8 cellular contexts compared by ENCODE assay signal in the genomic region with DNA sequence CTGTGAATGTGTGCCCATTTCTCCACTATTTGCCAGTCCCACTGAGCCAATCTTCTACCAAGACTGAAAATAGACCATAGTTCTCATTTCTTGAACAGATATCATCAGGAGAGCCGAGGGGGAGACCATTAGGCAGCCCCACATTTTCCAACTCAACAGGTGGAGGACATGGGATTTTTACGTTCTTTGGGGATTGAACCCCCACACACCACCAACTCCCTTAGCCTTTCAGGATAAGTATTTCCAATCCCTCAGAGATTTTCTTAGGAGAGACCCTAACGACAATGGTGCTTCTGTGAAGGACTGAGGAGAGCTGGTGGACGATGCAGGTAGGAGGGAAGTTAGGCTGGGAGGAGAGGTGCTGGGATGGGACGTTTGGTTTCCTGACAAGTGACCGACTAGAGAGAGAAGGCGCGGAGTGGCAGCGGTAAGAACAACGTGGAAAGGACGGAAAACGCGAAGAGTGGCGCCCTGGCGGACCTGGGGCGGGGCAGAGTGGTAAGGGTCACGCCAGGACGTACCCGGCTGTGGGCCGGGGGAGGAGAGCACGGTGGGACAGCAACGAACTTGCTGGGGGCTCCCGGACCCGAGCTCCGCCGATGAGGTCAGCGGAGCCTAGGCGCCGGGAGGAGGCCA. TPM values are rescaled to one million over a fixed set of nuclear protein-coding genes. Genes with fewer than 3 reads are reported as not detected.
DNase-seq lines count a peak whose midpoint lies in the region; ATAC-seq and TF ChIP-seq lines count a peak whose summit lies in the region.

No MANE protein-coding gene starts in this region.

- DNase-seq in H7 (no peak), right atrium auricular region (ENCODE audit: low spot score) (no peak), NCI-H774 (lab: John Stamatoyannopoulos, UW) (no peak), pons (ENCODE audit: low spot score) (no peak), superior temporal gyrus (ENCODE audit: extremely low spot score) (no peak)
- no peak for DNase-seq in activated CD8-positive, alpha-beta T cell treated with anti-CD3 and anti-CD28 coated beads for 36 hours
- no peak for DNase-seq in activated CD4-positive, alpha-beta T cell treated with anti-CD3 and anti-CD28 coated beads, Interleukin-2, amount 50 U/mL, for 1 hour

- H3K9me3 Mint-ChIP-seq in activated CD8-positive, alpha-beta T cell treated with anti-CD3 and anti-CD28 coated beads for 36 hours, result no peaks in the 10 kb centered on the region

- H3K27ac ChIP-seq in right atrium auricular region (peak overlapping the region; percentile 85 to 86), skin epidermis (peak overlapping the region in 18 of 21 experiments; percentile 5 to 87 (median 74))

- H3K4me3 ChIP-seq in H7 (ENCODE audit: insufficient read depth, low read depth, low read length) (peak overlapping the region; percentile 65), right atrium auricular region (peak overlapping the region; percentile 65 to 84), skin epidermis (peak overlapping the region; percentile 41 to 76 (median 68))

- peaks cover 12% of the 10 kb centered on the region for H3K4me1 Mint-ChIP-seq in activated CD8-positive, alpha-beta T cell treated with anti-CD3 and anti-CD28 coated beads for 36 hours (ENCODE audit: low read depth)

- H3K36me3 Mint-ChIP-seq in activated CD8-positive, alpha-beta T cell treated with anti-CD3 and anti-CD28 coated beads for 36 hours (ENCODE audit: low read depth), result no peaks in the 10 kb centered on the region

- peak overlapping the region; percentile 41 for H3K4me3 Mint-ChIP-seq in activated CD8-positive, alpha-beta T cell treated with anti-CD3 and anti-CD28 coated beads for 36 hours

- H3K27ac Mint-ChIP-seq in activated CD8-positive, alpha-beta T cell treated with anti-CD3 and anti-CD28 coated beads for 36 hours, result no peak overlapping the region

- intact Hi-C loops in activated CD8-positive, alpha-beta T cell treated with anti-CD3 and anti-CD28 coated beads for 36 hours (cut with micrococcal nuclease), result no loop called here

- peaks cover 0 to 23% of the 10 kb centered on the region in 2 donors for H3K4me1 ChIP-seq in right atrium auricular region

- no peaks in the 10 kb centered on the region for H3K36me3 ChIP-seq in H7 (replicated peaks; ENCODE audit: control insufficient read depth, insufficient read depth, low read length)
- no peaks in the 10 kb centered on the region for H3K36me3 ChIP-seq in right atrium auricular region

- H3K27me3 ChIP-seq in H7 (ENCODE audit: control insufficient read depth, insufficient read depth, low read length) (peaks cover 45% of the 10 kb centered on the region), right atrium auricular region (no peaks in the 10 kb centered on the region)

- CTCF ChIA-PET in activated CD8-positive, alpha-beta T cell treated with anti-CD3 and anti-CD28 coated beads for 36 hours (lab: Charles Lee), result no interaction called here

- no peaks in the 10 kb centered on the region for H3K9me3 ChIP-seq in right atrium auricular region

- ATAC-seq in activated CD8-positive, alpha-beta T cell treated with anti-CD3 and anti-CD28 coated beads for 36 hours, result peak; percentile 10

- TF ChIP-seq CTCF in activated CD8-positive, alpha-beta T cell treated with anti-CD3 and anti-CD28 coated beads for 36 hours (IDR thresholded peaks at IDR 0.05), result no peak
- TF ChIP-seq CTCF in right atrium auricular region (IDR thresholded peaks at IDR 0.05), result no peak

- POLR2A ChIA-PET in activated CD8-positive, alpha-beta T cell treated with anti-CD3 and anti-CD28 coated beads for 36 hours (lab: Charles Lee), result no interaction called here

- H3K27me3 Mint-ChIP-seq in activated CD8-positive, alpha-beta T cell treated with anti-CD3 and anti-CD28 coated beads for 36 hours, result peaks cover 42% of the 10 kb centered on the region

RNA-seq across cellular contexts. Expression of a gene that starts 0.7 kb away (rescaled TPM):
- 0.55 and 1.1 TPM in 2 replicates for total RNA-seq in H7 (2014; rRNA removed; shearing (Covaris generic))
- not detected for total RNA-seq in activated CD8-positive, alpha-beta T cell treated with anti-CD3 and anti-CD28 coated beads for 36 hours
- total RNA-seq in right atrium auricular region, result 1 to 10 TPM; 2.5 TPM
